ENCODE assay signal across 20 cellular contexts in the genomic region with DNA sequence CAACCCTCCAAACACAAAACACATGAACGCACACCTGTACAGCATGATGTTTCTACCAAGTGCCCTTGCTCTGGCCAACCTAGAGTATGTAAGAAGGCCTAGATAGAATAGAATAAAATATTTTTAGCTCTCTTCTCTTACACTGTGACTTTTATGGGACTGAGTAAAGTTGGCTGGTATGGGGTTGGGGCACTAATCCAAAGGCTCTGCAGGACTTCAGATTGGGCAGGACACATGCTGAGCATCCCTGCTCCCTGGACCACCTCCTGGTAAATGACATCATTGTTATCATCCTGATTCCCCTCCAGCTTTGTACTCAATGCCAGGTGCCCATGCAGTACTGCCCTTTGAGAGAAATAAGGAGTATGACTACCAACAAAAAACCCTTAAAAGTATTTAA.
DNase-seq lines count a peak whose midpoint lies in the region; ATAC-seq and TF ChIP-seq lines count a peak whose summit lies in the region.
"Had no signal": no experiment of that assay in that cellular context is flagged by ENCODE, and none has a peak within 500 bp of the region (broad histone marks: within the 10 kb centered on the region; RNA-seq: fewer than 3 reads in every experiment).

No MANE protein-coding gene starts in this region.

- no peak for TF ChIP-seq EP300 in SK-N-SH (IDR thresholded peaks at IDR 0.05; ENCODE audit: borderline replicate concordance in 1 of 2, low read depth in 1 of 2, low read length in 1 of 2)

- H2AFZ ChIP-seq in SK-N-SH (ENCODE audit: low read depth), result peak overlapping the region; percentile 19; the same call in 1 of the 2 replicates

- H3K4me3 ChIP-seq in SK-N-SH (ENCODE audit: low read depth in 2 of 2, low read length in 1 of 2) (no peak overlapping the region), muscle layer of duodenum (ENCODE audit: low read depth in 1 of 2, low read length in 2 of 2) (no peak overlapping the region), aorta (ENCODE audit: low read length in 2 of 2) (no peak overlapping the region)
- H3K4me3 ChIP-seq: dorsolateral prefrontal cortex had no signal

- intact Hi-C loops in cardiac septum (cut with DNase I) (loop anchor here (5.0 kb wide), 2 partner anchors 37 to 383 kb away; no protein-coding TSS in a partner anchor), aorta (cut with DNase I) (no loop called here)

- CTCF ChIA-PET in SK-N-SH (lab: Yijun Ruan, JAX), result interaction anchor here (0.7 to 1.0 kb wide), 2 partner anchors 8 to 1569 kb away, joined by 3 read pairs; no protein-coding TSS in a partner anchor

- TF ChIP-seq CTCF in SK-N-SH (IDR thresholded peaks at IDR 0.05), result no peak

- no peak overlapping the region; the same call in 1 of the 2 replicates for H3K4me2 ChIP-seq in SK-N-SH

- H3F3A ChIP-seq in SK-N-SH (replicated peaks; ENCODE audit: insufficient read depth), result peaks cover 23% of the 10 kb centered on the region

- no peak for TF ChIP-seq RAD21 in SK-N-SH (IDR thresholded peaks at IDR 0.05; ENCODE audit: low read length)

- H3K36me3 ChIP-seq in SK-N-SH (replicated peaks in 1 of 2; ENCODE audit: control insufficient read depth in 1 of 2, insufficient read depth in 2 of 2, low read length in 1 of 2), result no peaks in the 10 kb centered on the region
- no peaks in the 10 kb centered on the region for H3K36me3 ChIP-seq in muscle layer of duodenum (ENCODE audit: control insufficient read depth in 1 of 2, insufficient read depth in 2 of 2, low read length in 2 of 2)
- H3K36me3 ChIP-seq in aorta (ENCODE audit: control insufficient read depth in 1 of 2, insufficient read depth in 2 of 2, low read length in 1 of 2), result no peaks in the 10 kb centered on the region

- WGBS in SK-N-SH (ENCODE audit: low lambda C conversion rate), result 78% methylated on average over 1 of the region's 1 CpG
- 38 to 54% methylated on average over 1 of the region's 1 CpG for WGBS in aorta, 2 donors

- peaks cover 12 to 48% of the 10 kb centered on the region in 2 experiments for H3K4me1 ChIP-seq in SK-N-SH (ENCODE audit: control insufficient read depth in 1 of 2, insufficient read depth in 2 of 2, low read depth in 1 of 2, low read length in 1 of 2)
- H3K4me1 ChIP-seq in muscle layer of duodenum (ENCODE audit: control insufficient read depth in 1 of 2, insufficient read depth in 2 of 2, low read length in 2 of 2), result peaks cover 0 to 19% of the 10 kb centered on the region in 2 donors
- peaks cover 0 to 6% of the 10 kb centered on the region in 2 donors for H3K4me1 ChIP-seq in aorta (ENCODE audit: control insufficient read depth in 1 of 2, insufficient read depth in 2 of 2, low read length in 2 of 2)

- no peaks in the 10 kb centered on the region for H3K27me3 ChIP-seq in SK-N-SH (ENCODE audit: insufficient read depth)
- no peaks in the 10 kb centered on the region for H3K27me3 ChIP-seq in muscle layer of duodenum (ENCODE audit: low read depth, low read length)
- H3K27me3 ChIP-seq in aorta (ENCODE audit: control insufficient read depth in 1 of 2, insufficient read depth in 2 of 2, low read length in 1 of 2), result no peaks in the 10 kb centered on the region
- H3K27me3 ChIP-seq: dorsolateral prefrontal cortex had no signal

- peak overlapping the region; percentile 25 to 34; a peak in 2 of 4 replicates for H3K27ac ChIP-seq in SK-N-SH (ENCODE audit: low read depth in 2 of 2, low read length in 1 of 2)
- H3K27ac ChIP-seq in muscle layer of duodenum (ENCODE audit: low read length), result peak overlapping the region; percentile 35
- no peak overlapping the region for H3K27ac ChIP-seq in aorta (ENCODE audit: low read depth in 1 of 2, low read length in 2 of 2)
- H3K27ac ChIP-seq: 22Rv1, dorsolateral prefrontal cortex had no signal

- ATAC-seq in SK-N-SH treated with all-trans-retinoic acid at 6 μM for 48 hours (no peak), aorta (ENCODE audit: low FRiP score) (peak; percentile 20), HG03280 (IDR thresholded peaks at IDR 0.05; ENCODE audit: unreplicated experiment) (no peak)
- ATAC-seq: activated naive CD8-positive, alpha-beta T cell treated with anti-CD3 and anti-CD28 coated beads, Interleukin-2, amount 50 U/mL, for 24 hours; WTC11 had no signal

- H3K9ac ChIP-seq in SK-N-SH, result no peak overlapping the region

- H3K9me2 ChIP-seq in SK-N-SH, result no peaks in the 10 kb centered on the region

- DNase-seq in SK-N-SH (no peak), cardiac septum (ENCODE audit: low spot score) (peak; percentile 79), aorta (no peak), cortex of kidney (lab: John Stamatoyannopoulos, UW) (no peak)
- no peak for DNase-seq in activated CD4-positive, CD25-positive, alpha-beta regulatory T cell (lab: John Stamatoyannopoulos, UW)
- DNase-seq: activated CD4-positive, alpha-beta memory T cell treated with anti-CD3 and anti-CD28 coated beads for 36 hours; activated effector memory CD4-positive, alpha-beta T cell treated with anti-CD3 and anti-CD28 coated beads, Interleukin-2, amount 50 U/mL, for 16 hours; activated naive CD8-positive, alpha-beta T cell treated with anti-CD3 and anti-CD28 coated beads, Interleukin-2, amount 50 U/mL, for 24 hours; CD4-positive, alpha-beta memory T cell; dorsolateral prefrontal cortex; mammary epithelial cell; MV-4-11; naive B cell; NCI-H187; NCI-H526 had no signal

- no peaks in the 10 kb centered on the region for H3K9me3 ChIP-seq in SK-N-SH
- no peaks in the 10 kb centered on the region for H3K9me3 ChIP-seq in muscle layer of duodenum (ENCODE audit: control insufficient read depth in 1 of 2, low read length in 2 of 2)
- no peaks in the 10 kb centered on the region for H3K9me3 ChIP-seq in aorta (ENCODE audit: control insufficient read depth, low read length)

- POLR2A ChIA-PET in SK-N-SH (lab: Yijun Ruan, JAX), result no interaction called here

- H3K79me2 ChIP-seq in SK-N-SH (ENCODE audit: insufficient read depth), result no peaks in the 10 kb centered on the region

- no peaks in the 10 kb centered on the region for H4K20me1 ChIP-seq in SK-N-SH (ENCODE audit: insufficient read depth)

TF ChIP-seq in SK-N-SH, 30 proteins besides CTCF, POLR2A, EP300 and RAD21 (continues in another document):
- TF ChIP-seq RFX5 (IDR thresholded peaks at IDR 0.05; ENCODE audit: low read length) (no peak), SIN3A (IDR thresholded peaks at IDR 0.05; ENCODE audit: borderline replicate concordance, low read depth, low read length) (no peak), FOXJ3 (CRISPR knock-in tag; IDR thresholded peaks at IDR 0.05) (no peak), REST (IDR thresholded peaks at IDR 0.05; ENCODE audit: low read depth, low read length) (no peak), FOXM1 (IDR thresholded peaks at IDR 0.05; ENCODE audit: low read depth) (no peak), ELF1 (IDR thresholded peaks at IDR 0.05) (no peak)

TF ChIP-seq in SK-N-SH treated with all-trans-retinoic acid at 6 μM for 48 hours, 23 proteins besides CTCF, POLR2A, EP300 and RAD21 (continues in another document):
- TF ChIP-seq CREB5 (CRISPR knock-in tag; IDR thresholded peaks at IDR 0.05; ENCODE audit: low read depth), result no peak
- no peak for TF ChIP-seq TOX (CRISPR knock-in tag; IDR thresholded peaks at IDR 0.05; ENCODE audit: borderline replicate concordance)
- no peak for TF ChIP-seq PPARA (CRISPR knock-in tag; IDR thresholded peaks at IDR 0.05; ENCODE audit: borderline replicate concordance)
- no peak for TF ChIP-seq TCF4 (CRISPR knock-in tag; IDR thresholded peaks at IDR 0.05; ENCODE audit: borderline replicate concordance)
- TF ChIP-seq CSDC2 (CRISPR knock-in tag; IDR thresholded peaks at IDR 0.05), result no peak
- no peak for TF ChIP-seq TSHZ2 (CRISPR knock-in tag; IDR thresholded peaks at IDR 0.05)
- TF ChIP-seq SNAI2 (CRISPR knock-in tag; IDR thresholded peaks at IDR 0.05), result no peak
- no peak for TF ChIP-seq ARNTL (CRISPR knock-in tag; IDR thresholded peaks at IDR 0.05; ENCODE audit: borderline replicate concordance, low read depth)
- no peak for TF ChIP-seq ZFP30 (CRISPR knock-in tag; IDR thresholded peaks at IDR 0.05)
- no peak for TF ChIP-seq ZFP3 (CRISPR knock-in tag; IDR thresholded peaks at IDR 0.05)

Comparison
In these comparisons a context has a peak if more than half of its experiments do, and no peak if none do; other contexts are left out.
1. H3K27ac ChIP-seq: peak in SK-N-SH (2 of 2) and muscle layer of duodenum (single experiment); none in aorta (0 of 2).